Comparison of ENCODE assay signal across 8 cellular contexts in the genomic region with DNA sequence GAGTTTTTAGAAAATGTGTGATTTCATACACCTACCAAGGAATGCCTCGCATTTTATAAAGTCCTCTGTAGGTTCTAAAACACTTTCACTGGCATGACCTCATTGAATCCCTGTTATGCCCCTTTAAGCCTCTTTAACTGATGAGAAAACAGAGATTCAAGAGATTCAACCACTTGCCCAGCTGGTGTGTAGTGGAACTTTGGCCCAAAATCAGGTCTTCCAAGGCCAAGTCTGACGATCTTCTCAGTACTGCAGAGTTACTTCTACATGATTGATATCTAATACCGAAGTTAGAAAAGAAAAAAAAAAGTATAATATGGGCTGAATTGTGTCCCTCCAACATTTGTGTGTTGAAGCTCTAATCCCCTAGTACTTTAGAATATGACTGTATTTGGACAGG.
"Had no signal": no experiment of that assay in that cellular context is flagged by ENCODE, and none has a peak within 500 bp of the region (broad histone marks: within the 10 kb centered on the region; RNA-seq: fewer than 3 reads in every experiment).

No MANE protein-coding gene starts in this region.

- H3K9me3 ChIP-seq: HAP-1 had no signal

- H3K36me3 ChIP-seq: HAP-1 had no signal

- H3K4me3 ChIP-seq: GM23248, HAP-1 had no signal

- H2AFZ ChIP-seq: GM23248 had no signal

- H3K9ac ChIP-seq: GM23248 had no signal

- ATAC-seq: HCT116, HepG2 had no signal

- H3K27ac ChIP-seq: GM23248, HL-60 had no signal

- DNase-seq: GM23248, GOT3, H7, HFFc6 had no signal
